In genomic region chr12:53789570-53789969, GRCh38 we compare ENCODE assay signal across 25 cellular contexts. TPM values are rescaled to one million over a fixed set of nuclear protein-coding genes. Genes with fewer than 3 reads are reported as not detected.
A peak's percentile ranks its signal among the peaks of the same experiment; 100 is the strongest.
DNase-seq lines count a peak whose midpoint lies in the region; ATAC-seq and TF ChIP-seq lines count a peak whose summit lies in the region.
"Had no signal": no experiment of that assay in that cellular context is flagged by ENCODE, and none has a peak within 500 bp of the region (broad histone marks: within the 10 kb centered on the region; RNA-seq: fewer than 3 reads in every experiment).

No MANE protein-coding gene starts in this region.

- intact Hi-C loops in HCT116 (cut with micrococcal nuclease) (no loop called here), PC-3 (cut with micrococcal nuclease) (no loop called here), transverse colon (cut with DNase I; ENCODE audit: low total_unique reads) (no loop called here)

- H3K4me1 ChIP-seq in HCT116 (ENCODE audit: control insufficient read depth in 1 of 2, insufficient read depth in 2 of 2, low read length in 2 of 2) = peaks cover 0 to 5% of the 10 kb centered on the region in 2 experiments; a peak in 1 of 4 replicates
- H3K4me1 ChIP-seq in PC-3 (ENCODE audit: insufficient read depth, low read length) = peaks cover 15% of the 10 kb centered on the region
- H3K4me1 ChIP-seq in transverse colon = no peaks in the 10 kb centered on the region

- TF ChIP-seq POLR2A in HCT116 (IDR thresholded peaks at IDR 0.05; ENCODE audit: borderline replicate concordance, extremely low read depth, insufficient read depth, insufficient read length) (no peak), transverse colon (IDR thresholded peaks at IDR 0.05) (no peak)

- no peak overlapping the region for H3K27ac ChIP-seq in HCT116 (ENCODE audit: low read depth, low read length)
- no peak overlapping the region for H3K27ac ChIP-seq in PC-3 (ENCODE audit: low read length)
- H3K27ac ChIP-seq in transverse colon = no peak overlapping the region
- H3K27ac ChIP-seq: GM23248 had no signal

- peaks cover 51% of the 10 kb centered on the region for H3K27me3 Mint-ChIP-seq in nephron (ENCODE audit: low read depth)
- peaks cover 57% of the 10 kb centered on the region for H3K27me3 Mint-ChIP-seq in nephron progenitor cell (ENCODE audit: low read depth, poor library complexity)

- H3K9ac ChIP-seq in HCT116 (ENCODE audit: low read length) = no peak overlapping the region
- H3K9ac ChIP-seq in PC-3 (ENCODE audit: low read length) = no peak overlapping the region
- H3K9ac ChIP-seq: GM23248 had no signal

- RAD21 ChIA-PET in HCT116 (lab: Charles Lee; ENCODE audit: low non-redundant PET in 1 of 2, low total read pairs in 2 of 2, uncharacterized antibody in 2 of 2, unreplicated experiment in 2 of 2) = interaction anchor here in 1 of 2 experiments (0.6 kb wide), 1 partner anchor 201 kb away, joined by 3 read pairs; no protein-coding TSS in a partner anchor

- DNase-seq in HCT116 (ENCODE audit: low read depth, low spot score) (no peak), NCI-H524 (lab: John Stamatoyannopoulos, UW) (peak; percentile 18 to 73), PC-3 (no peak), nephron progenitor cell (no peak), transverse colon (no peak), RKO (ENCODE audit: low spot score) (no peak)
- DNase-seq: 8988T; C1 segment of cervical spinal cord; Calu3; CD4-positive, alpha-beta memory T cell; COR-L47; DMS53; DMS79 treated with DMSO at 0.1 percent for 48 hours; GF-D8; GM23248; H7; HCEC 1CT; HFFc6 had no signal

- CTCF ChIA-PET in HCT116 (lab: Charles Lee) = interaction anchor here (0.7 to 1.1 kb wide), 2 partner anchors 32 to 201 kb away, joined by 3 read pairs; no protein-coding TSS in a partner anchor
- CTCF ChIA-PET in PC-3 (lab: Charles Lee) = no interaction called here

- 0 to 35% methylated on average over 1 of the region's 1 CpG for WGBS in transverse colon (ENCODE audit: low coverage in 1 of 2), 2 donors

- BruUV-seq in HCT116 (replicated peaks; lab: Mats Ljungman, UMichigan) (no TSS peak), PC-3 (replicated peaks; lab: Mats Ljungman, UMichigan) (no TSS peak)

- no peak for TF ChIP-seq EP300 in transverse colon (IDR thresholded peaks at IDR 0.05; ENCODE audit: low read depth)

- in situ Hi-C loops in transverse colon (cut with MboI; ENCODE audit: low pct_ligation_motif_present in 1 of 4, low pct_unique_long_range_greater_than_20kb in 1 of 4, low sequenced_read_pairs in 3 of 4) = loop anchor here in 2 of 4 donors (25.0 kb wide), 2 partner anchors 198 to 423 kb away; partner anchors contain the start of gene HOXC10 (in 1 of the 2)

- H3K4me1 Mint-ChIP-seq in nephron (peaks cover 11% of the 10 kb centered on the region), nephron progenitor cell (no peaks in the 10 kb centered on the region)
- H3K4me1 Mint-ChIP-seq: CD4-positive, alpha-beta memory T cell had no signal

- no peak for ATAC-seq in HCT116
- peak; percentile 50 for ATAC-seq in PC-3
- no peak for ATAC-seq in GM21528 (IDR thresholded peaks at IDR 0.05; ENCODE audit: low FRiP score, unreplicated experiment)

- no peaks in the 10 kb centered on the region for H3K9me2 ChIP-seq in HCT116 (ENCODE audit: insufficient read depth)
- H3K9me2 ChIP-seq in PC-3 (replicated peaks; ENCODE audit: low read length) = 0 out of 2 replicates have a peak, but pooled peaks cover 3% of the 10 kb centered on the region

- H3K9me3 ChIP-seq in HCT116 (ENCODE audit: control insufficient read depth in 1 of 2, insufficient read depth in 1 of 2, low read depth in 1 of 2, low read length in 2 of 2) = no peaks in the 10 kb centered on the region
- H3K9me3 ChIP-seq in PC-3 (ENCODE audit: low read length) = no peaks in the 10 kb centered on the region
- no peaks in the 10 kb centered on the region for H3K9me3 ChIP-seq in transverse colon

- H2AFZ ChIP-seq in HCT116 (ENCODE audit: low read depth, low read length, poor library complexity, severe bottlenecking) (peak overlapping the region; percentile 6), PC-3 (ENCODE audit: low read length) (no peak overlapping the region)
- H2AFZ ChIP-seq: GM23248 had no signal

- H3K4me3 ChIP-seq in HCT116 (replicated peaks in 1 of 2; ENCODE audit: low read depth in 1 of 2, low read length in 2 of 2) = no peak overlapping the region
- no peak overlapping the region for H3K4me3 ChIP-seq in PC-3 (ENCODE audit: low read length)
- H3K4me3 ChIP-seq in transverse colon = no peak overlapping the region
- H3K4me3 ChIP-seq: GM23248 had no signal

- H3K9me3 Mint-ChIP-seq in nephron = no peaks in the 10 kb centered on the region
- H3K9me3 Mint-ChIP-seq in nephron progenitor cell = no peaks in the 10 kb centered on the region
- H3K9me3 Mint-ChIP-seq: CD4-positive, alpha-beta memory T cell; HFFc6 had no signal

- TF ChIP-seq RAD21 in HCT116 (IDR thresholded peaks at IDR 0.05; ENCODE audit: low read depth) = no peak

- H3K4me2 ChIP-seq in HCT116 (ENCODE audit: low read length) (no peak overlapping the region), PC-3 (ENCODE audit: low read length) (no peak overlapping the region)

- H3K36me3 ChIP-seq in HCT116 (ENCODE audit: control insufficient read depth in 1 of 2, insufficient read depth in 2 of 2, low read length in 2 of 2) = no peaks in the 10 kb centered on the region
- no peaks in the 10 kb centered on the region for H3K36me3 ChIP-seq in PC-3 (ENCODE audit: low read depth, low read length)
- H3K36me3 ChIP-seq in transverse colon = no peaks in the 10 kb centered on the region

- no peaks in the 10 kb centered on the region for H4K20me1 ChIP-seq in HCT116 (ENCODE audit: insufficient read depth)
- no peaks in the 10 kb centered on the region for H4K20me1 ChIP-seq in PC-3 (ENCODE audit: low read length)

- peak overlapping the region in 2 of 3 experiments; percentile 11 to 50 for H3K27ac Mint-ChIP-seq in nephron
- H3K27ac Mint-ChIP-seq in nephron progenitor cell = no peak overlapping the region
- H3K27ac Mint-ChIP-seq: CD4-positive, alpha-beta memory T cell; HFFc6 had no signal

- H3K27me3 ChIP-seq in HCT116 (ENCODE audit: insufficient read depth, low read length) (no peaks in the 10 kb centered on the region), PC-3 (ENCODE audit: low read length) (no peaks in the 10 kb centered on the region), transverse colon (peaks cover 97% of the 10 kb centered on the region)

- H3K79me2 ChIP-seq in HCT116 (ENCODE audit: insufficient read depth, low read length) = no peaks in the 10 kb centered on the region
- H3K79me2 ChIP-seq in PC-3 (ENCODE audit: low read length) = no peaks in the 10 kb centered on the region

- H3K36me3 Mint-ChIP-seq in nephron (ENCODE audit: low read depth) (no peaks in the 10 kb centered on the region), nephron progenitor cell (ENCODE audit: low read depth) (no peaks in the 10 kb centered on the region)
- H3K36me3 Mint-ChIP-seq: CD4-positive, alpha-beta memory T cell had no signal

- POLR2A ChIA-PET in HCT116 (lab: Charles Lee) (no interaction called here), PC-3 (lab: Charles Lee; ENCODE audit: unreplicated experiment) (no interaction called here)

- H3F3A ChIP-seq in PC-3 (ENCODE audit: low read length, unreplicated experiment) = no peaks in the 10 kb centered on the region

- no peak for TF ChIP-seq CTCF in HCT116 (IDR thresholded peaks at IDR 0.05 in 2 of 3, conservative IDR thresholded peaks at IDR 0.05 in 1 of 3; ENCODE audit: borderline replicate concordance in 1 of 3, insufficient read depth in 1 of 3, low read depth in 2 of 3, low read length in 2 of 3)
- TF ChIP-seq CTCF in PC-3 (conservative IDR thresholded peaks at IDR 0.05; ENCODE audit: low read depth, low read length) = no peak
- TF ChIP-seq CTCF in nephron (IDR thresholded peaks at IDR 0.05; ENCODE audit: unreplicated experiment in 3 of 3) = no peak
- TF ChIP-seq CTCF in nephron progenitor cell (IDR thresholded peaks at IDR 0.05) = no peak
- TF ChIP-seq CTCF in transverse colon (IDR thresholded peaks at IDR 0.05) = no peak

- H3K4me3 Mint-ChIP-seq in nephron (no peak overlapping the region), nephron progenitor cell (no peak overlapping the region)
- H3K4me3 Mint-ChIP-seq: CD4-positive, alpha-beta memory T cell; HFFc6 had no signal

TF ChIP-seq in HCT116, 20 proteins besides CTCF, POLR2A, EP300 and RAD21 (continues in another document):
- TF ChIP-seq, protein P1, sequence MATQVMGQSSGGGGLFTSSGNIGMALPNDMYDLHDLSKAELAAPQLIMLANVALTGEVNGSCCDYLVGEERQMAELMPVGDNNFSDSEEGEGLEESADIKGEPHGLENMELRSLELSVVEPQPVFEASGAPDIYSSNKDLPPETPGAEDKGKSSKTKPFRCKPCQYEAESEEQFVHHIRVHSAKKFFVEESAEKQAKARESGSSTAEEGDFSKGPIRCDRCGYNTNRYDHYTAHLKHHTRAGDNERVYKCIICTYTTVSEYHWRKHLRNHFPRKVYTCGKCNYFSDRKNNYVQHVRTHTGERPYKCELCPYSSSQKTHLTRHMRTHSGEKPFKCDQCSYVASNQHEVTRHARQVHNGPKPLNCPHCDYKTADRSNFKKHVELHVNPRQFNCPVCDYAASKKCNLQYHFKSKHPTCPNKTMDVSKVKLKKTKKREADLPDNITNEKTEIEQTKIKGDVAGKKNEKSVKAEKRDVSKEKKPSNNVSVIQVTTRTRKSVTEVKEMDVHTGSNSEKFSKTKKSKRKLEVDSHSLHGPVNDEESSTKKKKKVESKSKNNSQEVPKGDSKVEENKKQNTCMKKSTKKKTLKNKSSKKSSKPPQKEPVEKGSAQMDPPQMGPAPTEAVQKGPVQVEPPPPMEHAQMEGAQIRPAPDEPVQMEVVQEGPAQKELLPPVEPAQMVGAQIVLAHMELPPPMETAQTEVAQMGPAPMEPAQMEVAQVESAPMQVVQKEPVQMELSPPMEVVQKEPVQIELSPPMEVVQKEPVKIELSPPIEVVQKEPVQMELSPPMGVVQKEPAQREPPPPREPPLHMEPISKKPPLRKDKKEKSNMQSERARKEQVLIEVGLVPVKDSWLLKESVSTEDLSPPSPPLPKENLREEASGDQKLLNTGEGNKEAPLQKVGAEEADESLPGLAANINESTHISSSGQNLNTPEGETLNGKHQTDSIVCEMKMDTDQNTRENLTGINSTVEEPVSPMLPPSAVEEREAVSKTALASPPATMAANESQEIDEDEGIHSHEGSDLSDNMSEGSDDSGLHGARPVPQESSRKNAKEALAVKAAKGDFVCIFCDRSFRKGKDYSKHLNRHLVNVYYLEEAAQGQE (IDR thresholded peaks at IDR 0.05; ENCODE audit: low read depth) = no peak
- TF ChIP-seq POLR2AphosphoS5 (IDR thresholded peaks at IDR 0.05; ENCODE audit: low read depth, low read length) (no peak), SRF (IDR thresholded peaks at IDR 0.05; ENCODE audit: low read depth) (no peak), ZNF274 (IDR thresholded peaks at IDR 0.05; ENCODE audit: low read depth, low read length) (no peak), ATF3 (IDR thresholded peaks at IDR 0.05) (no peak), EZH2phosphoT487 (IDR thresholded peaks at IDR 0.05; ENCODE audit: borderline replicate concordance) (no peak)

RNA-seq across cellular contexts. Expression of gene CISTR, which starts 37.8 kb away (rescaled TPM):
- total RNA-seq in HCT116 (2021; ENCODE audit: unreplicated experiment) = not detected
- not detected in 2 replicates for polyA plus RNA-seq in HCT116 (2012)
- total RNA-seq in PC-3 (2014; rRNA removed) = not detected in 2 replicates
- not detected for total RNA-seq in transverse colon
- total RNA-seq: A673; Calu3; CD4-positive, alpha-beta memory T cell; Daoy; G401; GM23248; H1; H7; HFFc6 had no signal
- polyA plus RNA-seq: BJ; CD4-positive, alpha-beta memory T cell; GM23248; H1 had no signal

Comparison
In these comparisons a context has a peak if more than half of its experiments do, and no peak if none do; other contexts are left out.
1. DNase-seq: peak in NCI-H524 (2 of 2); none in HCT116 (single experiment), PC-3 (single experiment), nephron progenitor cell (single experiment), transverse colon (single experiment) and RKO (single experiment).